In genomic region chr20:62644802-62645496, GRCh38 we compare ENCODE assay signal across 9 cellular contexts. TPM values are rescaled to one million over a fixed set of nuclear protein-coding genes. Genes with fewer than 3 reads are reported as not detected.
DNase-seq lines count a peak whose midpoint lies in the region; ATAC-seq, FAIRE-seq and TF ChIP-seq lines count a peak whose summit lies in the region.
"Had no signal": no experiment of that assay in that cellular context is flagged by ENCODE, and none has a peak within 500 bp of the region (broad histone marks: within the 10 kb centered on the region; RNA-seq: fewer than 3 reads in every experiment).

No MANE protein-coding gene starts in this region.

- H3K4me2 ChIP-seq in DND-41 (ENCODE audit: insufficient read depth, low read length) (peak overlapping the region; percentile 24), astrocyte (ENCODE audit: low read length) (no peak overlapping the region), neural progenitor cell (no peak overlapping the region)

- H3K27me3 Mint-ChIP-seq in astrocyte (ENCODE audit: low read depth, unreplicated experiment) (peaks cover 45% of the 10 kb centered on the region), neural progenitor cell (ENCODE audit: insufficient read depth, low read depth) (peaks cover 28% of the 10 kb centered on the region), glutamatergic neuron (ENCODE audit: unreplicated experiment) (peaks cover 13% of the 10 kb centered on the region)

- no peaks in the 10 kb centered on the region for H3K9me3 Mint-ChIP-seq in astrocyte (ENCODE audit: unreplicated experiment)
- no peaks in the 10 kb centered on the region for H3K9me3 Mint-ChIP-seq in neural progenitor cell
- peaks cover 11% of the 10 kb centered on the region for H3K9me3 Mint-ChIP-seq in glutamatergic neuron (ENCODE audit: unreplicated experiment)

- no peak for DNase-seq in DND-41
- DNase-seq in LNCaP clone FGC (ENCODE audit: low read depth): peak; percentile 63
- no peak for DNase-seq in astrocyte (ENCODE audit: low read depth)
- no peak for DNase-seq in neural progenitor cell (ENCODE audit: low spot score)
- DNase-seq in EL: no peak
- DNase-seq in glutamatergic neuron: no peak
- DNase-seq in NCI-H1105 treated with DMSO at 0.1 percent for 48 hours (lab: John Stamatoyannopoulos, UW): no peak
- DNase-seq: effector memory CD4-positive, alpha-beta T cell; NCI-H748 treated with DMSO at 0.1 percent for 48 hours had no signal

- H3K79me2 ChIP-seq in DND-41 (ENCODE audit: insufficient read depth, low read length) (peaks cover 74% of the 10 kb centered on the region), astrocyte (ENCODE audit: insufficient read depth, low read length) (no peaks in the 10 kb centered on the region), neural progenitor cell (ENCODE audit: low read depth) (no peaks in the 10 kb centered on the region)

- H3K36me3 ChIP-seq in DND-41 (ENCODE audit: insufficient read depth, low read length): peaks cover 15% of the 10 kb centered on the region
- H3K36me3 ChIP-seq in astrocyte (ENCODE audit: insufficient read depth, low read length): no peaks in the 10 kb centered on the region
- H3K36me3 ChIP-seq in neural progenitor cell: no peaks in the 10 kb centered on the region

- H3K4me3 Mint-ChIP-seq in astrocyte (ENCODE audit: unreplicated experiment): peak overlapping the region; percentile 60
- H3K4me3 Mint-ChIP-seq in neural progenitor cell: peak overlapping the region; percentile 21
- H3K4me3 Mint-ChIP-seq in glutamatergic neuron (ENCODE audit: unreplicated experiment): no peak overlapping the region

- H3K27ac Mint-ChIP-seq in astrocyte (ENCODE audit: unreplicated experiment) (no peak overlapping the region), neural progenitor cell (no peak overlapping the region), glutamatergic neuron (ENCODE audit: unreplicated experiment) (no peak overlapping the region)

- H4K20me1 ChIP-seq in DND-41 (ENCODE audit: insufficient read depth, low read length): peaks cover 71% of the 10 kb centered on the region
- H4K20me1 ChIP-seq in astrocyte (ENCODE audit: insufficient read depth, low read length): peaks cover 9% of the 10 kb centered on the region
- H4K20me1 ChIP-seq in neural progenitor cell (ENCODE audit: low read depth): peaks cover 35% of the 10 kb centered on the region

- no peak for FAIRE-seq in astrocyte (lab: Jason Lieb, UNC)

- H3K36me3 Mint-ChIP-seq in astrocyte (ENCODE audit: low read depth, unreplicated experiment) (no peaks in the 10 kb centered on the region), neural progenitor cell (no peaks in the 10 kb centered on the region), glutamatergic neuron (ENCODE audit: unreplicated experiment) (no peaks in the 10 kb centered on the region)

- H3K9ac ChIP-seq in DND-41 (ENCODE audit: low read depth, low read length) (no peak overlapping the region), astrocyte (ENCODE audit: low read length) (no peak overlapping the region), neural progenitor cell (no peak overlapping the region)

- H3K4me1 Mint-ChIP-seq in astrocyte (ENCODE audit: low read depth, unreplicated experiment) (no peaks in the 10 kb centered on the region), neural progenitor cell (peaks cover 12% of the 10 kb centered on the region), glutamatergic neuron (ENCODE audit: low read depth, unreplicated experiment) (peaks cover 12% of the 10 kb centered on the region)

- H2AFZ ChIP-seq in DND-41 (ENCODE audit: low read depth, low read length): no peak overlapping the region
- no peak overlapping the region for H2AFZ ChIP-seq in astrocyte (ENCODE audit: low read depth, low read length)
- H2AFZ ChIP-seq in neural progenitor cell (replicated peaks): no peak overlapping the region

- H3K4me1 ChIP-seq in DND-41 (ENCODE audit: insufficient read depth, low read length): peaks cover 28% of the 10 kb centered on the region
- H3K4me1 ChIP-seq in astrocyte (ENCODE audit: insufficient read depth, low read length): peaks cover 5% of the 10 kb centered on the region
- peaks cover 11% of the 10 kb centered on the region for H3K4me1 ChIP-seq in neural progenitor cell

- peaks cover 12% of the 10 kb centered on the region for H3K27me3 ChIP-seq in DND-41 (ENCODE audit: insufficient read depth, low read length, poor library complexity)
- H3K27me3 ChIP-seq in astrocyte (ENCODE audit: insufficient read depth, low read length): peaks cover 28% of the 10 kb centered on the region
- peaks cover 59% of the 10 kb centered on the region for H3K27me3 ChIP-seq in neural progenitor cell

- H3K27ac ChIP-seq in DND-41 (ENCODE audit: low read length): no peak overlapping the region
- H3K27ac ChIP-seq in astrocyte (ENCODE audit: low read depth, low read length): no peak overlapping the region
- no peak overlapping the region for H3K27ac ChIP-seq in neural progenitor cell

- H3K4me3 ChIP-seq in DND-41 (ENCODE audit: low read depth in 1 of 2, low read length in 2 of 2): no peak overlapping the region
- H3K4me3 ChIP-seq in LNCaP clone FGC (ENCODE audit: low read depth, low read length): no peak overlapping the region
- no peak overlapping the region for H3K4me3 ChIP-seq in astrocyte (ENCODE audit: insufficient read depth, low read depth, low read length)
- H3K4me3 ChIP-seq in neural progenitor cell: no peak overlapping the region

- H3F3A ChIP-seq in neural progenitor cell (ENCODE audit: low read depth): peaks cover 10% of the 10 kb centered on the region

- no peak for TF ChIP-seq CTCF in DND-41 (IDR thresholded peaks at IDR 0.05; ENCODE audit: borderline replicate concordance, extremely low read depth, low read length, poor library complexity, severe bottlenecking)
- TF ChIP-seq CTCF in LNCaP clone FGC (IDR thresholded peaks at IDR 0.05; ENCODE audit: control insufficient read depth, extremely low read depth, insufficient read depth): no peak
- TF ChIP-seq CTCF in astrocyte (IDR thresholded peaks at IDR 0.05; ENCODE audit: insufficient read depth, low read depth, low read length): no peak
- TF ChIP-seq CTCF in neural progenitor cell (IDR thresholded peaks at IDR 0.05): no peak
- no peak for TF ChIP-seq CTCF in glutamatergic neuron (IDR thresholded peaks at IDR 0.05; ENCODE audit: partially characterized antibody, unreplicated experiment)

- no peak for ATAC-seq in DND-41 (ENCODE audit: insufficient read depth, low read depth)

- H3K9me3 ChIP-seq in DND-41 (ENCODE audit: insufficient read depth, low read length, severe bottlenecking): no peaks in the 10 kb centered on the region
- H3K9me3 ChIP-seq in astrocyte (ENCODE audit: insufficient read depth, low read depth, low read length): no peaks in the 10 kb centered on the region
- no peaks in the 10 kb centered on the region for H3K9me3 ChIP-seq in neural progenitor cell (ENCODE audit: low read depth)

RNA-seq across cellular contexts. Expression of gene SLCO4A1, which starts 2.6 kb away (rescaled TPM):
- total RNA-seq in astrocyte (0.43 TPM in 1 of 2 replicates, not detected in the other), neural progenitor cell (ENCODE audit: low replicate concordance) (0.88 and 3.1 TPM in 2 replicates), glutamatergic neuron (ENCODE audit: unreplicated experiment) (26.5 TPM)
